ENCODE assay signal across 8 cellular contexts in the genomic region with DNA sequence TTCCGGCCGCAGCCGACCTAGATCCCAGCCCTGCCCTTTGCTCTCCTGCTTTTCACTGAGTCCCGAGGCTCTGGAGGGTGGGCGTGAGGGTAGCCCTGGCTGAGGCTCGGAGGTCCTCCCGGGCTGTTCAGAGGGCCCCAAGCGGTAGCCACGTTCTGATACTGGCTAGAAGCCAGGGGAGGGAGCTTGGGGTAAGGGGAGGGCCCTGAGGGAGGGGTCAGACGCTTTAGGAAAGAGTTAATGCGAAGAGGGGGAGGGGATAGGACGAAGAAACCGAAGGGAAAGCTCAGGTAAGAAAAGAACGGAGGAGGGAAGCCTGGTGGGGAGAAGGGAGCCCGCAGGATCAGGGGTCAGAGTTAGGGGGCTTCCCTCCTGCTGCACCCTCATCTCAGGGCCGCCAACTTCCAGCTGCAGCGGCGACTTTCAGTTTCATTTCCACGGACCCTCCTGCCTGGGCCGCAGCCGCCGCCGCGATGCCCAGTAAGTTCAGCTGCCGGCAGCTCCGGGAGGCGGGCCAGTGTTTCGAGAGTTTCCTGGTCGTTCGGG. TPM values are rescaled to one million over a fixed set of nuclear protein-coding genes. Genes with fewer than 3 reads are reported as not detected.
DNase-seq lines count a peak whose midpoint lies in the region; ATAC-seq and TF ChIP-seq lines count a peak whose summit lies in the region.

A gene with protein sequence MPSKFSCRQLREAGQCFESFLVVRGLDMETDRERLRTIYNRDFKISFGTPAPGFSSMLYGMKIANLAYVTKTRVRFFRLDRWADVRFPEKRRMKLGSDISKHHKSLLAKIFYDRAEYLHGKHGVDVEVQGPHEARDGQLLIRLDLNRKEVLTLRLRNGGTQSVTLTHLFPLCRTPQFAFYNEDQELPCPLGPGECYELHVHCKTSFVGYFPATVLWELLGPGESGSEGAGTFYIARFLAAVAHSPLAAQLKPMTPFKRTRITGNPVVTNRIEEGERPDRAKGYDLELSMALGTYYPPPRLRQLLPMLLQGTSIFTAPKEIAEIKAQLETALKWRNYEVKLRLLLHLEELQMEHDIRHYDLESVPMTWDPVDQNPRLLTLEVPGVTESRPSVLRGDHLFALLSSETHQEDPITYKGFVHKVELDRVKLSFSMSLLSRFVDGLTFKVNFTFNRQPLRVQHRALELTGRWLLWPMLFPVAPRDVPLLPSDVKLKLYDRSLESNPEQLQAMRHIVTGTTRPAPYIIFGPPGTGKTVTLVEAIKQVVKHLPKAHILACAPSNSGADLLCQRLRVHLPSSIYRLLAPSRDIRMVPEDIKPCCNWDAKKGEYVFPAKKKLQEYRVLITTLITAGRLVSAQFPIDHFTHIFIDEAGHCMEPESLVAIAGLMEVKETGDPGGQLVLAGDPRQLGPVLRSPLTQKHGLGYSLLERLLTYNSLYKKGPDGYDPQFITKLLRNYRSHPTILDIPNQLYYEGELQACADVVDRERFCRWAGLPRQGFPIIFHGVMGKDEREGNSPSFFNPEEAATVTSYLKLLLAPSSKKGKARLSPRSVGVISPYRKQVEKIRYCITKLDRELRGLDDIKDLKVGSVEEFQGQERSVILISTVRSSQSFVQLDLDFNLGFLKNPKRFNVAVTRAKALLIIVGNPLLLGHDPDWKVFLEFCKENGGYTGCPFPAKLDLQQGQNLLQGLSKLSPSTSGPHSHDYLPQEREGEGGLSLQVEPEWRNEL (plus strand): TSS at position 220 of the 546 bp plus-strand sequence. CDS start 254 bp downstream, at position 474.

- H3K27me3 ChIP-seq in right atrium auricular region: no peaks in the 10 kb centered on the region

- no peaks in the 10 kb centered on the region for H3K9me3 Mint-ChIP-seq in T-helper 1 cell treated with Interleukin-12 subunit alpha and Interleukin-12 subunit beta and Interleukin-4 antibody, amounts not matched to agents 30 μg/mL and 1 μg/mL, for 36 hours

- H3K4me1 ChIP-seq in ES-I3 (ENCODE audit: insufficient read depth, low read length) (peaks cover 38% of the 10 kb centered on the region), right atrium auricular region (peaks cover 0 to 22% of the 10 kb centered on the region in 2 donors)

- TF ChIP-seq CTCF in HFF-Myc (IDR thresholded peaks at IDR 0.05; ENCODE audit: low read depth, low read length, missing control alignments) (no peak), right atrium auricular region (IDR thresholded peaks at IDR 0.05) (no peak)

- peak within 1 kb of the TSS; percentile 91 for H3K9ac ChIP-seq in ES-I3 (ENCODE audit: low read depth, low read length)

- ATAC-seq in HG03469 (IDR thresholded peaks at IDR 0.05; ENCODE audit: unreplicated experiment): no peak

- DNase-seq in HFF-Myc (ENCODE audit: extremely low read depth, low read depth) (no peak), NCI-H1048 (lab: John Stamatoyannopoulos, UW) (peak; percentile 56), anterior cingulate cortex (lab: John Stamatoyannopoulos, UW) (peak in 45 of 58 donors; percentile 10 to 78 (median 51)), right atrium auricular region (ENCODE audit: low spot score) (peak; percentile 73), pulmonary artery endothelial cell (ENCODE audit: low read depth, low spot score) (no peak)

- peaks cover 50% of the 10 kb centered on the region for H3K4me1 Mint-ChIP-seq in T-helper 1 cell treated with Interleukin-12 subunit alpha and Interleukin-12 subunit beta and Interleukin-4 antibody, amounts not matched to agents 30 μg/mL and 1 μg/mL, for 36 hours (ENCODE audit: low read depth)

- peaks cover 56% of the 10 kb centered on the region for H3K36me3 Mint-ChIP-seq in T-helper 1 cell treated with Interleukin-12 subunit alpha and Interleukin-12 subunit beta and Interleukin-4 antibody, amounts not matched to agents 30 μg/mL and 1 μg/mL, for 36 hours (ENCODE audit: low read depth)

- H3K4me3 ChIP-seq in HFF-Myc (replicated peaks; ENCODE audit: low read depth, low read length) (peak within 1 kb of the TSS; percentile 71), right atrium auricular region (peak within 1 kb of the TSS; percentile 61 to 81)

- H3K27ac ChIP-seq in right atrium auricular region: peak within 1 kb of the TSS; percentile 79 to 87

- H3K36me3 ChIP-seq in ES-I3 (ENCODE audit: insufficient read depth, low read length) (peaks cover 2% of the 10 kb centered on the region; the same call in 1 of the 2 replicates), right atrium auricular region (peaks cover 6% of the 10 kb centered on the region)

- no peaks in the 10 kb centered on the region for H3K27me3 Mint-ChIP-seq in T-helper 1 cell treated with Interleukin-12 subunit alpha and Interleukin-12 subunit beta and Interleukin-4 antibody, amounts not matched to agents 30 μg/mL and 1 μg/mL, for 36 hours (ENCODE audit: low read depth)

- H3K27ac Mint-ChIP-seq in T-helper 1 cell treated with Interleukin-12 subunit alpha and Interleukin-12 subunit beta and Interleukin-4 antibody, amounts not matched to agents 30 μg/mL and 1 μg/mL, for 36 hours: peak within 1 kb of the TSS; percentile 98

- peak within 1 kb of the TSS; percentile 99 for H3K4me3 Mint-ChIP-seq in T-helper 1 cell treated with Interleukin-12 subunit alpha and Interleukin-12 subunit beta and Interleukin-4 antibody, amounts not matched to agents 30 μg/mL and 1 μg/mL, for 36 hours

- H3K9me3 ChIP-seq in ES-I3 (ENCODE audit: control insufficient read depth, insufficient read depth, low read length) (no peaks in the 10 kb centered on the region), right atrium auricular region (no peaks in the 10 kb centered on the region)

RNA-seq across cellular contexts. Expression of the gene that starts here (rescaled TPM):
- total RNA-seq in right atrium auricular region: 10 to 100 TPM; 10.5 to 11.4 TPM
- 40.8 and 60.3 TPM in 2 replicates for total RNA-seq in pulmonary artery endothelial cell

Comparison
In these comparisons a context has a peak if more than half of its experiments do, and no peak if none do; other contexts are left out.
1. DNase-seq: peak in NCI-H1048 (single experiment), anterior cingulate cortex (45 of 58) and right atrium auricular region (single experiment); none in HFF-Myc (single experiment) and pulmonary artery endothelial cell (single experiment).